11 cellular contexts compared by ENCODE assay signal in the genomic region with DNA sequence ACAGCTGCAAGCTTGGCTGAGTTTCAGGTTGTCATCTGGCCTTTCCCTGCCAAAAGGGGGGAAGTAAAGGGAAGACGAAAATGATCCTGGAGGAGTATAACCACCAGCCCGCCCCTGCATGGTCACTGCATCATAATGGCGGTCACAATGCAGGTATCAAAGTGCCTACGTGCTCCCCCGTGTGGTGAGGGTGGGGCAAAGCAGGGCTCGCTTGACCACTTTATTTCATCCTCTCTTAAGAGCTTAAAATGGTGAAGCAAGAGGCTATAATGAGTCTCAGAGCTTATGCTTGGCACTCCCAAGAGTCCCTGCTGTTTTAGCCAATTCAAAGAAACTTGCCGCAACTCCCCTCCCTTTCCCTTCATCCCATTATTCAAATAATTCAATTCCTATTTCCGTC.
DNase-seq lines count a peak whose midpoint lies in the region; TF ChIP-seq lines count a peak whose summit lies in the region.
"Had no signal": no experiment of that assay in that cellular context is flagged by ENCODE, and none has a peak within 500 bp of the region (broad histone marks: within the 10 kb centered on the region; RNA-seq: fewer than 3 reads in every experiment).

No MANE protein-coding gene starts in this region.

- H3K36me3 Mint-ChIP-seq in HFFc6 (ENCODE audit: low read depth) (no peaks in the 10 kb centered on the region), neural crest cell (ENCODE audit: low read depth) (no peaks in the 10 kb centered on the region)

- H3K27me3 Mint-ChIP-seq in HFFc6 (ENCODE audit: insufficient read depth) (no peaks in the 10 kb centered on the region; the same call in 1 of the 2 replicates), neural crest cell (ENCODE audit: low read depth) (no peaks in the 10 kb centered on the region)
- H3K27me3 Mint-ChIP-seq: stimulated activated naive CD8-positive, alpha-beta T cell treated with anti-CD3 and anti-CD28 coated beads, Interleukin-15, Interleukin-2, amounts not matched to agents 100 ng/mL and 50 ng/mL, for 24 hours had no signal

- no peaks in the 10 kb centered on the region for H3K4me1 ChIP-seq in sigmoid colon
- H3K4me1 ChIP-seq: breast epithelium had no signal

- H3K9me3 ChIP-seq in WERI-Rb-1 (ENCODE audit: severe bottlenecking) (no peaks in the 10 kb centered on the region), sigmoid colon (no peaks in the 10 kb centered on the region)
- H3K9me3 ChIP-seq: breast epithelium had no signal

- no peaks in the 10 kb centered on the region for H3K4me1 Mint-ChIP-seq in HFFc6 (ENCODE audit: low read depth)
- no peaks in the 10 kb centered on the region for H3K4me1 Mint-ChIP-seq in neural crest cell

- no peaks in the 10 kb centered on the region for H3K9me3 Mint-ChIP-seq in HFFc6
- H3K9me3 Mint-ChIP-seq in neural crest cell = no peaks in the 10 kb centered on the region
- H3K9me3 Mint-ChIP-seq: stimulated activated naive CD8-positive, alpha-beta T cell treated with anti-CD3 and anti-CD28 coated beads, Interleukin-15, Interleukin-2, amounts not matched to agents 100 ng/mL and 50 ng/mL, for 24 hours had no signal

- no peak for TF ChIP-seq POLR2A in sigmoid colon (IDR thresholded peaks at IDR 0.05)

- H3K4me3 ChIP-seq in WERI-Rb-1 (ENCODE audit: low read depth, low read length) (no peak overlapping the region), sigmoid colon (no peak overlapping the region)
- H3K4me3 ChIP-seq: breast epithelium had no signal

- H3K27ac ChIP-seq in WERI-Rb-1 (no peak overlapping the region), sigmoid colon (no peak overlapping the region)
- H3K27ac ChIP-seq: breast epithelium had no signal

- H3K36me3 ChIP-seq in WERI-Rb-1 (no peaks in the 10 kb centered on the region), sigmoid colon (no peaks in the 10 kb centered on the region)
- H3K36me3 ChIP-seq: breast epithelium had no signal

- 75 to 79% methylated on average over 8 of the region's 8 CpGs for WGBS in sigmoid colon, 2 donors

- H3K27ac Mint-ChIP-seq in HFFc6 = no peak overlapping the region
- H3K27ac Mint-ChIP-seq in neural crest cell (ENCODE audit: unreplicated experiment) = no peak overlapping the region
- H3K27ac Mint-ChIP-seq: stimulated activated naive CD8-positive, alpha-beta T cell treated with anti-CD3 and anti-CD28 coated beads, Interleukin-15, Interleukin-2, amounts not matched to agents 100 ng/mL and 50 ng/mL, for 24 hours had no signal

- intact Hi-C loops in sigmoid colon (cut with DNase I) = no loop called here

- no peak for DNase-seq in HFFc6
- peak; percentile 54 for DNase-seq in WERI-Rb-1
- DNase-seq in neural crest cell (ENCODE audit: low read depth, low spot score) = no peak
- no peak for DNase-seq in medulla oblongata (ENCODE audit: extremely low spot score)
- DNase-seq in sigmoid colon = no peak
- no peak for DNase-seq in SW 1271 (lab: John Stamatoyannopoulos, UW)
- DNase-seq: GOT3, midbrain had no signal

- TF ChIP-seq CTCF in GM12873 (IDR thresholded peaks at IDR 0.05; ENCODE audit: insufficient read depth, low read depth, low read length, missing control alignments) (peak; percentile 75), HFFc6 (IDR thresholded peaks at IDR 0.05) (peak; percentile 55), WERI-Rb-1 (IDR thresholded peaks at IDR 0.05; ENCODE audit: low read depth, low read length) (peak; percentile 78), neural crest cell (conservative IDR thresholded peaks at IDR 0.05) (peak; percentile 49), sigmoid colon (IDR thresholded peaks at IDR 0.05) (no peak)

- no peak for TF ChIP-seq EP300 in sigmoid colon (IDR thresholded peaks at IDR 0.05)

- H3K27me3 ChIP-seq in WERI-Rb-1 (ENCODE audit: insufficient read depth, low read depth, severe bottlenecking) (peaks cover 2% of the 10 kb centered on the region), sigmoid colon (no peaks in the 10 kb centered on the region)

- H3K4me3 Mint-ChIP-seq in HFFc6 (no peak overlapping the region), neural crest cell (no peak overlapping the region)
- H3K4me3 Mint-ChIP-seq: stimulated activated naive CD8-positive, alpha-beta T cell treated with anti-CD3 and anti-CD28 coated beads, Interleukin-15, Interleukin-2, amounts not matched to agents 100 ng/mL and 50 ng/mL, for 24 hours had no signal

Comparison
In these comparisons a context has a peak if more than half of its experiments do, and no peak if none do; other contexts are left out.
1. CTCF ChIP-seq: peak in GM12873 (single experiment), HFFc6 (single experiment), WERI-Rb-1 (single experiment) and neural crest cell (single experiment); none in sigmoid colon (0 of 4).